Comparison of ENCODE assay signal across 1 cellular context in genomic region chr3:196287405-196288140, GRCh38.
TF ChIP-seq lines count a peak whose summit lies in the region.

Gene PCYT1A, minus strand, starts transcription at chr3:196287726. Its CDS starts 17,195 bp downstream, at chr3:196270531.

TF ChIP-seq in HepG2, 621 proteins besides CTCF, POLR2A, EP300 and RAD21 (continued from another document and continues in another):
- TF ChIP-seq KIAA2018 (CRISPR knock-in tag; IDR thresholded peaks at IDR 0.05; ENCODE audit: borderline replicate concordance) (no peak), ZSCAN5A (CRISPR knock-in tag; IDR thresholded peaks at IDR 0.05; ENCODE audit: borderline replicate concordance) (peak; percentile 85; the same call in 1 of the 2 replicates), CC2D1A (CRISPR knock-in tag; IDR thresholded peaks at IDR 0.05) (no peak), IRF2 (CRISPR knock-in tag; IDR thresholded peaks at IDR 0.05) (peak; percentile 44; the same call in 1 of the 2 replicates), ZBTB25 (CRISPR knock-in tag; IDR thresholded peaks at IDR 0.05) (peak; percentile 91), ZSCAN12 (CRISPR knock-in tag; IDR thresholded peaks at IDR 0.05) (0 out of 2 replicates have a peak, but pooled peaks have one; percentile 41), ZFP82 (CRISPR knock-in tag; IDR thresholded peaks at IDR 0.05; ENCODE audit: borderline replicate concordance) (0 out of 2 replicates have a peak, but pooled peaks have one; percentile 85), ZNF879 (CRISPR knock-in tag; IDR thresholded peaks at IDR 0.05) (no peak), MTF1 (CRISPR knock-in tag; IDR thresholded peaks at IDR 0.05) (no peak), KDM6A (CRISPR knock-in tag; IDR thresholded peaks at IDR 0.05; ENCODE audit: low read depth) (no peak), U2AF2 (IDR thresholded peaks at IDR 0.05; ENCODE audit: low read depth, low read length) (peak; percentile 42), PLRG1 (conservative IDR thresholded peaks at IDR 0.05) (no peak), WIZ (CRISPR knock-in tag; IDR thresholded peaks at IDR 0.05) (0 out of 2 replicates have a peak, but pooled peaks have one; percentile 47), ZNF510 (CRISPR knock-in tag; IDR thresholded peaks at IDR 0.05; ENCODE audit: low read depth) (no peak), MIER3 (CRISPR knock-in tag; IDR thresholded peaks at IDR 0.05; ENCODE audit: borderline replicate concordance) (peak; percentile 78), FOXM1 (CRISPR knock-in tag; IDR thresholded peaks at IDR 0.05) (no peak), HMG20B (CRISPR knock-in tag; conservative IDR thresholded peaks at IDR 0.05) (peak; percentile 32; the same call in 1 of the 2 replicates), ZNF20 (CRISPR knock-in tag; IDR thresholded peaks at IDR 0.05) (no peak), RARA (CRISPR knock-in tag; IDR thresholded peaks at IDR 0.05) (peak; percentile 7; the same call in 1 of the 2 replicates), ESRRA (CRISPR knock-in tag; IDR thresholded peaks at IDR 0.05; ENCODE audit: low read depth) (peak; percentile 54; the same call in 1 of the 2 replicates), ZNF574 (CRISPR knock-in tag; IDR thresholded peaks at IDR 0.05) (peak; percentile 90), ZNF850 (CRISPR knock-in tag; conservative IDR thresholded peaks at IDR 0.05) (no peak), RBAK (CRISPR knock-in tag; IDR thresholded peaks at IDR 0.05) (no peak), ZUFSP (CRISPR knock-in tag; IDR thresholded peaks at IDR 0.05; ENCODE audit: borderline replicate concordance) (no peak), SNAPC2 (CRISPR knock-in tag; IDR thresholded peaks at IDR 0.05) (peak; percentile 46; the same call in 1 of the 2 replicates), TCF12 (IDR thresholded peaks at IDR 0.05) (no peak), TCF12 (CRISPR knock-in tag; IDR thresholded peaks at IDR 0.05) (no peak), PRDM10 (CRISPR knock-in tag; IDR thresholded peaks at IDR 0.05; ENCODE audit: low read depth) (no peak), STAG1 (CRISPR knock-in tag; IDR thresholded peaks at IDR 0.05) (no peak; the same call in 1 of the 2 replicates)
- TF ChIP-seq, protein P1, sequence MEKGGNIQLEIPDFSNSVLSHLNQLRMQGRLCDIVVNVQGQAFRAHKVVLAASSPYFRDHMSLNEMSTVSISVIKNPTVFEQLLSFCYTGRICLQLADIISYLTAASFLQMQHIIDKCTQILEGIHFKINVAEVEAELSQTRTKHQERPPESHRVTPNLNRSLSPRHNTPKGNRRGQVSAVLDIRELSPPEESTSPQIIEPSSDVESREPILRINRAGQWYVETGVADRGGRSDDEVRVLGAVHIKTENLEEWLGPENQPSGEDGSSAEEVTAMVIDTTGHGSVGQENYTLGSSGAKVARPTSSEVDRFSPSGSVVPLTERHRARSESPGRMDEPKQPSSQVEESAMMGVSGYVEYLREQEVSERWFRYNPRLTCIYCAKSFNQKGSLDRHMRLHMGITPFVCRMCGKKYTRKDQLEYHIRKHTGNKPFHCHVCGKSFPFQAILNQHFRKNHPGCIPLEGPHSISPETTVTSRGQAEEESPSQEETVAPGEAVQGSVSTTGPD (CRISPR knock-in tag; IDR thresholded peaks at IDR 0.05): no peak
- TF ChIP-seq, protein P2, sequence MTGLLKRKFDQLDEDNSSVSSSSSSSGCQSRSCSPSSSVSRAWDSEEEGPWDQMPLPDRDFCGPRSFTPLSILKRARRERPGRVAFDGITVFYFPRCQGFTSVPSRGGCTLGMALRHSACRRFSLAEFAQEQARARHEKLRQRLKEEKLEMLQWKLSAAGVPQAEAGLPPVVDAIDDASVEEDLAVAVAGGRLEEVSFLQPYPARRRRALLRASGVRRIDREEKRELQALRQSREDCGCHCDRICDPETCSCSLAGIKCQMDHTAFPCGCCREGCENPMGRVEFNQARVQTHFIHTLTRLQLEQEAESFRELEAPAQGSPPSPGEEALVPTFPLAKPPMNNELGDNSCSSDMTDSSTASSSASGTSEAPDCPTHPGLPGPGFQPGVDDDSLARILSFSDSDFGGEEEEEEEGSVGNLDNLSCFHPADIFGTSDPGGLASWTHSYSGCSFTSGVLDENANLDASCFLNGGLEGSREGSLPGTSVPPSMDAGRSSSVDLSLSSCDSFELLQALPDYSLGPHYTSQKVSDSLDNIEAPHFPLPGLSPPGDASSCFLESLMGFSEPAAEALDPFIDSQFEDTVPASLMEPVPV (CRISPR knock-in tag; IDR thresholded peaks at IDR 0.05): peak; percentile 88; the same call in 1 of the 2 replicates
- TF ChIP-seq, protein P3, sequence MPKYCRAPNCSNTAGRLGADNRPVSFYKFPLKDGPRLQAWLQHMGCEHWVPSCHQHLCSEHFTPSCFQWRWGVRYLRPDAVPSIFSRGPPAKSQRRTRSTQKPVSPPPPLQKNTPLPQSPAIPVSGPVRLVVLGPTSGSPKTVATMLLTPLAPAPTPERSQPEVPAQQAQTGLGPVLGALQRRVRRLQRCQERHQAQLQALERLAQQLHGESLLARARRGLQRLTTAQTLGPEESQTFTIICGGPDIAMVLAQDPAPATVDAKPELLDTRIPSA (CRISPR knock-in tag; IDR thresholded peaks at IDR 0.05; ENCODE audit: borderline replicate concordance): peak; percentile 84; the same call in 1 of the 2 replicates
